Comparison of ENCODE assay signal across 1 cellular context in the genomic region with DNA sequence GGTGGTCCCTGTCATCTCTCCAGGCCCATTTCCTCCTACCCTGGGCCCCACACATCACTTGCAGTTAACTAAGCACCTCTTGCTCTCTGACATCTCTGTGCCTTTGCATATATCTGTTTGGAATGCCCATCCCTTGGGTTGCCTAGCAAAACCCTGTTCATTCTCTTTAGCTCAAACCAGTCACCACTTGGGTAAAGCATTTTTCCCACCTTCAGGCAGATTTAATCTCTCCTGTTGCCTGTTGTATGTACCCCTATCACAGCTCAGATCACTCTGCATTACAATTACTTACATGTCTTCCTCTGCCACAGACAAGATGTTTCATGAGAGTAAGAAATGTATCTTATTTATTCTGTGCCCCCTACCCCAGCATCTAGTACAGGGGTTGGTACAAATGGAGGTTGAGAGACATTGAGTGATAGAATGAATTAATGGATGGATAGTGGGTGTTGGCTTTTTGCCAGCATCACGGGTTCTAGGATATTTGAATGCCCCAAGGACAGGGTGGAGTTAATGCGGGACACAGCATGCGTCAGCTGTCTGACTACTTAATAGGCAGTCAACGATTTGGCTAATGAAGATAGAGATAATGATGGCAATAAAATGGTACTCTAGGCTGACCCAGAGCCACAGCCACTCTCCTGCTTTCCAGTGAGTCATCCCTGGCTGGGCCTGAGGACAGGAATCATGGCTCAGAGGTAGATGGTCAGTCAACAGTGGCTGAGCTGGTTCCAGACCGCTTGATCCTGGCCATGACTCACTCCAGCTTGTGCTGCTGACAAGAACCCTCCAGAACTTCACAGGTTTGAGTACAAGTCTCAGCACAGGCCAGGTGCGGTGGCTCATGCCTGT.
A peak's percentile ranks its signal among the peaks of the same experiment; 100 is the strongest.
TF ChIP-seq lines count a peak whose summit lies in the region.

No MANE protein-coding gene starts in this region.

TF ChIP-seq in IMR-90, 13 proteins besides CTCF, POLR2A, EP300 and RAD21 (continued from another document):
- peak; percentile 75 for TF ChIP-seq FOS (IDR thresholded peaks at IDR 0.05; ENCODE audit: low read depth, low read length)
- no peak for TF ChIP-seq MAZ (IDR thresholded peaks at IDR 0.05; ENCODE audit: borderline replicate concordance, low read depth, low read length)
- TF ChIP-seq RCOR1 (IDR thresholded peaks at IDR 0.05; ENCODE audit: insufficient replicate concordance, low read length), result peak; percentile 20
TF ChIP-seq in IMR-90: peak in this region for 2.
